ENCODE assay signal across 2 cellular contexts in genomic region chr4:74374128-74374527, GRCh38.
TF ChIP-seq lines count a peak whose summit lies in the region.

No MANE protein-coding gene starts in this region.

TF ChIP-seq in A549, 52 proteins besides CTCF, POLR2A, EP300 and RAD21:
- no peak for TF ChIP-seq E2F6 (IDR thresholded peaks at IDR 0.05; ENCODE audit: borderline replicate concordance, low read depth)
- TF ChIP-seq HOXB5 (CRISPR knock-in tag; IDR thresholded peaks at IDR 0.05), result 0 out of 2 replicates have a peak, but pooled peaks have one; percentile 21
- TF ChIP-seq RARB (CRISPR knock-in tag; IDR thresholded peaks at IDR 0.05), result no peak
- peak; percentile 79 for TF ChIP-seq MAFK (IDR thresholded peaks at IDR 0.05; ENCODE audit: partially characterized antibody)
- no peak for TF ChIP-seq NPAS2 (CRISPR knock-in tag; IDR thresholded peaks at IDR 0.05; ENCODE audit: borderline replicate concordance)
- TF ChIP-seq, protein P1, sequence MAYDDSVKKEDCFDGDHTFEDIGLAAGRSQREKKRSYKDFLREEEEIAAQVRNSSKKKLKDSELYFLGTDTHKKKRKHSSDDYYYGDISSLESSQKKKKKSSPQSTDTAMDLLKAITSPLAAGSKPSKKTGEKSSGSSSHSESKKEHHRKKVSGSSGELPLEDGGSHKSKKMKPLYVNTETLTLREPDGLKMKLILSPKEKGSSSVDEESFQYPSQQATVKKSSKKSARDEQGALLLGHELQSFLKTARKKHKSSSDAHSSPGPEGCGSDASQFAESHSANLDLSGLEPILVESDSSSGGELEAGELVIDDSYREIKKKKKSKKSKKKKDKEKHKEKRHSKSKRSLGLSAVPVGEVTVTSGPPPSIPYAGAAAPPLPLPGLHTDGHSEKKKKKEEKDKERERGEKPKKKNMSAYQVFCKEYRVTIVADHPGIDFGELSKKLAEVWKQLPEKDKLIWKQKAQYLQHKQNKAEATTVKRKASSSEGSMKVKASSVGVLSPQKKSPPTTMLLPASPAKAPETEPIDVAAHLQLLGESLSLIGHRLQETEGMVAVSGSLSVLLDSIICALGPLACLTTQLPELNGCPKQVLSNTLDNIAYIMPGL (CRISPR knock-in tag; IDR thresholded peaks at IDR 0.05; ENCODE audit: borderline replicate concordance), result no peak
- TF ChIP-seq TFCP2L1 (CRISPR knock-in tag; IDR thresholded peaks at IDR 0.05), result no peak
TF ChIP-seq in A549: peak in this region for 2.

TF ChIP-seq in IMR-90, 13 proteins besides CTCF, POLR2A, EP300 and RAD21:
- TF ChIP-seq, protein P2, sequence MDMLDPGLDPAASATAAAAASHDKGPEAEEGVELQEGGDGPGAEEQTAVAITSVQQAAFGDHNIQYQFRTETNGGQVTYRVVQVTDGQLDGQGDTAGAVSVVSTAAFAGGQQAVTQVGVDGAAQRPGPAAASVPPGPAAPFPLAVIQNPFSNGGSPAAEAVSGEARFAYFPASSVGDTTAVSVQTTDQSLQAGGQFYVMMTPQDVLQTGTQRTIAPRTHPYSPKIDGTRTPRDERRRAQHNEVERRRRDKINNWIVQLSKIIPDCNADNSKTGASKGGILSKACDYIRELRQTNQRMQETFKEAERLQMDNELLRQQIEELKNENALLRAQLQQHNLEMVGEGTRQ (IDR thresholded peaks at IDR 0.05; ENCODE audit: low read depth, low read length), result no peak
- peak; percentile 50; the same call in 1 of the 2 replicates for TF ChIP-seq MAFK (IDR thresholded peaks at IDR 0.05; ENCODE audit: low read depth, low read length)
TF ChIP-seq in IMR-90: peak in this region for 1.
